Comparison of ENCODE assay signal across 8 cellular contexts in genomic region chr12:69497308-69498026, GRCh38. TPM values are rescaled to one million over a fixed set of nuclear protein-coding genes. Genes with fewer than 3 reads are reported as not detected.
A peak's percentile ranks its signal among the peaks of the same experiment; 100 is the strongest.
DNase-seq lines count a peak whose midpoint lies in the region; ATAC-seq and TF ChIP-seq lines count a peak whose summit lies in the region.

No MANE protein-coding gene starts in this region.

- no peak overlapping the region for H3K4me3 Mint-ChIP-seq in activated naive CD4-positive, alpha-beta T cell treated with anti-CD3 and anti-CD28 coated beads for 36 hours
- peak overlapping the region; percentile 2 for H3K4me3 Mint-ChIP-seq in activated CD8-positive, alpha-beta T cell treated with anti-CD3 and anti-CD28 coated beads, Interleukin-2, amount 10 ng/mL, durations not matched to agents 7 days and 5 days

- H3K4me3 ChIP-seq in osteoblast (ENCODE audit: insufficient read depth, low read length) = peak overlapping the region; percentile 4

- no peaks in the 10 kb centered on the region for H3K36me3 ChIP-seq in osteoblast (ENCODE audit: insufficient read depth, low read length)

- POLR2A ChIA-PET in activated CD8-positive, alpha-beta T cell treated with anti-CD3 and anti-CD28 coated beads, Interleukin-2, amount 10 ng/mL, durations not matched to agents 7 days and 5 days (lab: Charles Lee) = no interaction called here

- peak overlapping the region; percentile 62 for H3K4me2 ChIP-seq in osteoblast (ENCODE audit: insufficient read depth, low read length)

- H3K27me3 Mint-ChIP-seq in activated naive CD4-positive, alpha-beta T cell treated with anti-CD3 and anti-CD28 coated beads for 36 hours (ENCODE audit: low read depth) = no peaks in the 10 kb centered on the region
- no peaks in the 10 kb centered on the region for H3K27me3 Mint-ChIP-seq in activated CD8-positive, alpha-beta T cell treated with anti-CD3 and anti-CD28 coated beads, Interleukin-2, amount 10 ng/mL, durations not matched to agents 7 days and 5 days (ENCODE audit: low read depth)

- H4K20me1 ChIP-seq in osteoblast (ENCODE audit: insufficient read depth, low read length) = peaks cover 23% of the 10 kb centered on the region

- H3K4me1 Mint-ChIP-seq in activated naive CD4-positive, alpha-beta T cell treated with anti-CD3 and anti-CD28 coated beads for 36 hours (ENCODE audit: low read depth) = peaks cover 41% of the 10 kb centered on the region
- H3K4me1 Mint-ChIP-seq in activated CD8-positive, alpha-beta T cell treated with anti-CD3 and anti-CD28 coated beads, Interleukin-2, amount 10 ng/mL, durations not matched to agents 7 days and 5 days (ENCODE audit: low read depth) = peaks cover 17% of the 10 kb centered on the region

- H2AFZ ChIP-seq in osteoblast (ENCODE audit: low read length) = no peak overlapping the region

- CTCF ChIA-PET in activated naive CD4-positive, alpha-beta T cell treated with anti-CD3 and anti-CD28 coated beads for 36 hours (lab: Charles Lee) = interaction anchor here (0.6 kb wide), 1 partner anchor 15 kb away, joined by 3 read pairs; no protein-coding TSS in a partner anchor
- CTCF ChIA-PET in activated CD8-positive, alpha-beta T cell treated with anti-CD3 and anti-CD28 coated beads, Interleukin-2, amount 10 ng/mL, durations not matched to agents 7 days and 5 days (lab: Charles Lee) = interaction anchor here (1.5 to 1.6 kb wide), 2 partner anchors 12 to 26 kb away, joined by 3 to 7 read pairs; no protein-coding TSS in a partner anchor

- H3K36me3 Mint-ChIP-seq in activated naive CD4-positive, alpha-beta T cell treated with anti-CD3 and anti-CD28 coated beads for 36 hours (ENCODE audit: low read depth) = peaks cover 6% of the 10 kb centered on the region
- H3K36me3 Mint-ChIP-seq in activated CD8-positive, alpha-beta T cell treated with anti-CD3 and anti-CD28 coated beads, Interleukin-2, amount 10 ng/mL, durations not matched to agents 7 days and 5 days (ENCODE audit: low read depth) = peaks cover 3% of the 10 kb centered on the region

- H3K27ac Mint-ChIP-seq in activated naive CD4-positive, alpha-beta T cell treated with anti-CD3 and anti-CD28 coated beads for 36 hours = peak overlapping the region; percentile 2
- H3K27ac Mint-ChIP-seq in activated CD8-positive, alpha-beta T cell treated with anti-CD3 and anti-CD28 coated beads, Interleukin-2, amount 10 ng/mL, durations not matched to agents 7 days and 5 days = peak overlapping the region; percentile 67

- peaks cover 42% of the 10 kb centered on the region for H3K4me1 ChIP-seq in osteoblast (ENCODE audit: insufficient read depth, low read length)

- intact Hi-C loops in activated naive CD4-positive, alpha-beta T cell treated with anti-CD3 and anti-CD28 coated beads for 36 hours (cut with micrococcal nuclease) = no loop called here

- no peaks in the 10 kb centered on the region for H3K9me3 Mint-ChIP-seq in activated naive CD4-positive, alpha-beta T cell treated with anti-CD3 and anti-CD28 coated beads for 36 hours
- H3K9me3 Mint-ChIP-seq in activated CD8-positive, alpha-beta T cell treated with anti-CD3 and anti-CD28 coated beads, Interleukin-2, amount 10 ng/mL, durations not matched to agents 7 days and 5 days (ENCODE audit: insufficient read depth) = no peaks in the 10 kb centered on the region

- H3K27ac ChIP-seq in osteoblast (ENCODE audit: low read depth, low read length) = peak overlapping the region; percentile 11

- DNase-seq in activated naive CD4-positive, alpha-beta T cell treated with anti-CD3 and anti-CD28 coated beads for 36 hours = peak; percentile 9
- DNase-seq in activated naive CD4-positive, alpha-beta T cell (lab: John Stamatoyannopoulos, UW) = no peak
- peak; percentile 30 for DNase-seq in activated CD8-positive, alpha-beta T cell treated with anti-CD3 and anti-CD28 coated beads, Interleukin-2, amount 10 ng/mL, durations not matched to agents 7 days and 5 days
- DNase-seq in osteoblast (ENCODE audit: insufficient read length, low spot score, missing footprints) = no peak
- DNase-seq in SW480 (ENCODE audit: low spot score) = no peak
- no peak for DNase-seq in activated effector memory CD4-positive, alpha-beta T cell treated with anti-CD3 and anti-CD28 coated beads, Interleukin-2, amount 50 U/mL, for 16 hours

- ATAC-seq in HG03045 (IDR thresholded peaks at IDR 0.05; ENCODE audit: unreplicated experiment) = peak; percentile 93
- peak; percentile 93 for ATAC-seq in activated CD8-positive, alpha-beta T cell treated with anti-CD3 and anti-CD28 coated beads, Interleukin-2, amount 10 ng/mL, durations not matched to agents 7 days and 5 days
- ATAC-seq in esophagus mucosa = no peak

- no peak for TF ChIP-seq CTCF in osteoblast (IDR thresholded peaks at IDR 0.05; ENCODE audit: extremely low read depth, low read depth, low read length)

- peaks cover 89% of the 10 kb centered on the region for H3K79me2 ChIP-seq in osteoblast (ENCODE audit: insufficient read depth, low read length)

- no peaks in the 10 kb centered on the region for H3K9me3 ChIP-seq in osteoblast (ENCODE audit: low read depth, low read length)

- H3K27me3 ChIP-seq in osteoblast (ENCODE audit: insufficient read depth, low read length) = no peaks in the 10 kb centered on the region

RNA-seq across cellular contexts. Expression of gene FRS2, which starts 27.3 kb away (rescaled TPM):
- 1 to 10 TPM; 7.9 TPM for total RNA-seq in activated naive CD4-positive, alpha-beta T cell treated with anti-CD3 and anti-CD28 coated beads for 36 hours
- total RNA-seq in activated CD8-positive, alpha-beta T cell treated with anti-CD3 and anti-CD28 coated beads, Interleukin-2, amount 10 ng/mL, durations not matched to agents 7 days and 5 days = 10 to 100 TPM; 13.0 to 13.7 TPM
- total RNA-seq in osteoblast (64.4 and 64.8 TPM in 2 replicates), esophagus mucosa (15.4 TPM)

Comparison
In these comparisons a context has a peak if more than half of its experiments do, and no peak if none do; other contexts are left out.
1. DNase-seq: peak in activated naive CD4-positive, alpha-beta T cell treated with anti-CD3 and anti-CD28 coated beads for 36 hours (single experiment) and activated CD8-positive, alpha-beta T cell treated with anti-CD3 and anti-CD28 coated beads, Interleukin-2, amount 10 ng/mL, durations not matched to agents 7 days and 5 days (single experiment); none in activated naive CD4-positive, alpha-beta T cell (0 of 4), osteoblast (single experiment), SW480 (single experiment) and activated effector memory CD4-positive, alpha-beta T cell treated with anti-CD3 and anti-CD28 coated beads, Interleukin-2, amount 50 U/mL, for 16 hours (single experiment).